In the genomic region with DNA sequence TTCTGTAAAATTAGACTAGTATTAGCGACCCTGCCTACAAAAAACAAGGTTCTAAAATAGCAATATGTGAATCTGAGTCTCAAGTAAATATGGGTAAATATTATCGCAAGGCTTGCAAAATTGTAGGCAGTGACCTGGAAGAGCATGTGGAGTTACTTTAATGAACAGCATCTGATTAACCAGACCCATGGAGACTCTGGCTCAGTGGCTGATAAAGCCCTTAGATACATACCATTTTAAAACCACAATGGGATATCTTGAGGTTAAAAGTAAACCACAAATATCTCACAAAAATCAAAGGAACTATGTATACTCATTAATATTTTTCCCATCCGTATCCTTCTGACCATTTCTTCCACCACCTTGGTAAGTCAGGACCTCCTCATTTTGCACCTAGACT, we compare ENCODE assay signal across 28 cellular contexts.
A peak's percentile ranks its signal among the peaks of the same experiment; 100 is the strongest.
DNase-seq lines count a peak whose midpoint lies in the region; ATAC-seq and TF ChIP-seq lines count a peak whose summit lies in the region.
"Had no signal": no experiment of that assay in that cellular context is flagged by ENCODE, and none has a peak within 500 bp of the region (broad histone marks: within the 10 kb centered on the region; RNA-seq: fewer than 3 reads in every experiment).

No MANE protein-coding gene starts in this region.

- no peak for TF ChIP-seq EP300 in SK-N-SH (IDR thresholded peaks at IDR 0.05; ENCODE audit: borderline replicate concordance in 1 of 2, low read depth in 1 of 2, low read length in 1 of 2)

- H3K27ac Mint-ChIP-seq in stimulated activated effector memory CD8-positive, alpha-beta T cell treated with anti-CD3 and anti-CD28 coated beads, Interleukin-12 subunit alpha, Interleukin-12 subunit beta, amount 100 ng/mL, for 72 hours: no peak overlapping the region
- H3K27ac Mint-ChIP-seq: activated CD8-positive, alpha-beta memory T cell treated with anti-CD3 and anti-CD28 coated beads, Interleukin-2, amount 10 ng/mL, durations not matched to agents 7 days and 5 days; activated naive CD4-positive, alpha-beta T cell treated with anti-CD3 and anti-CD28 coated beads for 36 hours; B cell; WTC11 had no signal

- WGBS in SK-N-SH (ENCODE audit: low lambda C conversion rate): 73% methylated on average over 3 of the region's 3 CpGs

- no peaks in the 10 kb centered on the region for H3K9me3 ChIP-seq in SK-N-SH
- H3K9me3 ChIP-seq in effector memory CD4-positive, alpha-beta T cell (ENCODE audit: control insufficient read depth, low read length): no peaks in the 10 kb centered on the region
- H3K9me3 ChIP-seq: sigmoid colon had no signal

- H3K27ac ChIP-seq in SK-N-SH (ENCODE audit: low read depth in 2 of 2, low read length in 1 of 2): no peak overlapping the region
- no peak overlapping the region for H3K27ac ChIP-seq in effector memory CD4-positive, alpha-beta T cell (ENCODE audit: insufficient read depth, low read length, poor library complexity, severe bottlenecking)
- H3K27ac ChIP-seq: sigmoid colon had no signal

- no peaks in the 10 kb centered on the region for H3F3A ChIP-seq in SK-N-SH (replicated peaks; ENCODE audit: insufficient read depth)

- no peaks in the 10 kb centered on the region for H3K4me1 Mint-ChIP-seq in stimulated activated effector memory CD8-positive, alpha-beta T cell treated with anti-CD3 and anti-CD28 coated beads, Interleukin-12 subunit alpha, Interleukin-12 subunit beta, amount 100 ng/mL, for 72 hours
- H3K4me1 Mint-ChIP-seq: activated CD8-positive, alpha-beta memory T cell treated with anti-CD3 and anti-CD28 coated beads, Interleukin-2, amount 10 ng/mL, durations not matched to agents 7 days and 5 days; B cell had no signal

- POLR2A ChIA-PET in SK-N-SH (lab: Yijun Ruan, JAX): no interaction called here

- no peaks in the 10 kb centered on the region for H3K9me3 Mint-ChIP-seq in stimulated activated effector memory CD8-positive, alpha-beta T cell treated with anti-CD3 and anti-CD28 coated beads, Interleukin-12 subunit alpha, Interleukin-12 subunit beta, amount 100 ng/mL, for 72 hours
- H3K9me3 Mint-ChIP-seq: activated naive CD4-positive, alpha-beta T cell treated with anti-CD3 and anti-CD28 coated beads for 36 hours; activated T-cell treated with anti-CD3 and anti-CD28 coated beads, Interleukin-2, amount 50 U/mL, for 72 hours; WTC11 had no signal

- TF ChIP-seq RAD21 in SK-N-SH (IDR thresholded peaks at IDR 0.05; ENCODE audit: low read length): no peak

- no peaks in the 10 kb centered on the region for H3K36me3 Mint-ChIP-seq in stimulated activated effector memory CD8-positive, alpha-beta T cell treated with anti-CD3 and anti-CD28 coated beads, Interleukin-12 subunit alpha, Interleukin-12 subunit beta, amount 100 ng/mL, for 72 hours
- H3K36me3 Mint-ChIP-seq: activated CD8-positive, alpha-beta memory T cell treated with anti-CD3 and anti-CD28 coated beads, Interleukin-2, amount 10 ng/mL, durations not matched to agents 7 days and 5 days; WTC11 had no signal

- H2AFZ ChIP-seq in SK-N-SH (ENCODE audit: low read depth): no peak overlapping the region

- no peaks in the 10 kb centered on the region for H4K20me1 ChIP-seq in SK-N-SH (ENCODE audit: insufficient read depth)

- H3K4me3 Mint-ChIP-seq in stimulated activated effector memory CD8-positive, alpha-beta T cell treated with anti-CD3 and anti-CD28 coated beads, Interleukin-12 subunit alpha, Interleukin-12 subunit beta, amount 100 ng/mL, for 72 hours: no peak overlapping the region
- H3K4me3 Mint-ChIP-seq: activated CD8-positive, alpha-beta memory T cell treated with anti-CD3 and anti-CD28 coated beads, Interleukin-2, amount 10 ng/mL, durations not matched to agents 7 days and 5 days; activated naive CD4-positive, alpha-beta T cell treated with anti-CD3 and anti-CD28 coated beads for 36 hours; activated T-cell treated with anti-CD3 and anti-CD28 coated beads, Interleukin-2, amount 50 U/mL, for 72 hours; B cell; WTC11 had no signal

- TF ChIP-seq CTCF in SK-N-SH (IDR thresholded peaks at IDR 0.05) (no peak), retinal pigment epithelial cell (conservative IDR thresholded peaks at IDR 0.05; ENCODE audit: low read depth, low read length) (no peak)

- H3K4me1 ChIP-seq in SK-N-SH (ENCODE audit: control insufficient read depth in 1 of 2, insufficient read depth in 2 of 2, low read depth in 1 of 2, low read length in 1 of 2): peaks cover 0 to 3% of the 10 kb centered on the region in 2 experiments; a peak in 3 of 4 replicates
- H3K4me1 ChIP-seq in effector memory CD4-positive, alpha-beta T cell (ENCODE audit: control insufficient read depth, insufficient read depth, low read length, poor library complexity, severe bottlenecking): no peaks in the 10 kb centered on the region

- 0 out of 2 replicates have a peak, but pooled peaks cover 4% of the 10 kb centered on the region for H3K79me2 ChIP-seq in SK-N-SH (ENCODE audit: insufficient read depth)

- no peak overlapping the region for H3K4me2 ChIP-seq in SK-N-SH

- no peak overlapping the region for H3K9ac ChIP-seq in SK-N-SH

- no peaks in the 10 kb centered on the region for H3K36me3 ChIP-seq in SK-N-SH (replicated peaks in 1 of 2; ENCODE audit: control insufficient read depth in 1 of 2, insufficient read depth in 2 of 2, low read length in 1 of 2)
- no peaks in the 10 kb centered on the region for H3K36me3 ChIP-seq in effector memory CD4-positive, alpha-beta T cell (ENCODE audit: control insufficient read depth, insufficient read depth, low read length)
- H3K36me3 ChIP-seq: sigmoid colon had no signal

- ATAC-seq in GM18870 (IDR thresholded peaks at IDR 0.05; ENCODE audit: unreplicated experiment): no peak
- ATAC-seq in stimulated activated effector memory CD8-positive, alpha-beta T cell treated with anti-CD3 and anti-CD28 coated beads, Interleukin-12 subunit alpha, Interleukin-12 subunit beta, amount 100 ng/mL, for 72 hours: no peak
- ATAC-seq: activated CD8-positive, alpha-beta memory T cell treated with anti-CD3 and anti-CD28 coated beads, Interleukin-2, amount 10 ng/mL, durations not matched to agents 7 days and 5 days; activated T-cell treated with anti-CD3 and anti-CD28 coated beads, Interleukin-2, amount 50 U/mL, for 72 hours; WTC11 had no signal

- CTCF ChIA-PET in SK-N-SH (lab: Yijun Ruan, JAX): interaction anchor here (1.0 kb wide), 1 partner anchor 18 kb away, joined by 4 read pairs; no protein-coding TSS in a partner anchor

- H3K4me3 ChIP-seq in SK-N-SH (ENCODE audit: low read depth in 2 of 2, low read length in 1 of 2) (no peak overlapping the region), retinal pigment epithelial cell (ENCODE audit: low read length) (no peak overlapping the region)
- H3K4me3 ChIP-seq in effector memory CD4-positive, alpha-beta T cell (ENCODE audit: insufficient read depth, low read depth, low read length, poor library complexity, severe bottlenecking): no peak overlapping the region
- H3K4me3 ChIP-seq: dorsolateral prefrontal cortex, lung, sigmoid colon had no signal

- DNase-seq in EL (peak; percentile 69), SK-N-SH (no peak), fibroblast of peridontal ligament (ENCODE audit: extremely low read depth) (peak; percentile 79), retinal pigment epithelial cell (ENCODE audit: low read depth) (peak; percentile 85), DMS79 treated with DMSO at 0.1 percent for 48 hours (lab: John Stamatoyannopoulos, UW) (no peak)
- no peak for DNase-seq in effector memory CD4-positive, alpha-beta T cell
- DNase-seq in stimulated activated effector memory CD8-positive, alpha-beta T cell treated with anti-CD3 and anti-CD28 coated beads, Interleukin-12 subunit alpha, Interleukin-12 subunit beta, amount 100 ng/mL, for 72 hours (ENCODE audit: low spot score in 2 of 2): no peak
- DNase-seq: activated CD4-positive, alpha-beta T cell treated with anti-CD3 and anti-CD28 coated beads, Interleukin-2, amount 50 U/mL, for 1 hour; activated CD8-positive, alpha-beta memory T cell treated with anti-CD3 and anti-CD28 coated beads, Interleukin-2, amount 10 ng/mL, durations not matched to agents 7 days and 5 days; activated naive CD4-positive, alpha-beta T cell treated with anti-CD3 and anti-CD28 coated beads for 36 hours; activated T-cell treated with anti-CD3 and anti-CD28 coated beads, Interleukin-2, amount 50 U/mL, for 72 hours; anterior cingulate cortex; DND-41; dorsolateral prefrontal cortex; foreskin melanocyte; HCEC 1CT; islet precursor cell; NCI-H2081; NCI-H774; posterior cingulate gyrus; sigmoid colon; stimulated activated CD8-positive, alpha-beta memory T cell treated with anti-CD3 and anti-CD28 coated beads, Interleukin-4, amount 100 ng/mL, for 48 hours; T1000; trophoblast cell had no signal

- no peaks in the 10 kb centered on the region for H3K9me2 ChIP-seq in SK-N-SH

- no peaks in the 10 kb centered on the region for H3K27me3 ChIP-seq in SK-N-SH (ENCODE audit: insufficient read depth)
- no peaks in the 10 kb centered on the region for H3K27me3 ChIP-seq in effector memory CD4-positive, alpha-beta T cell (replicated peaks; ENCODE audit: control insufficient read depth, insufficient read depth, low read length, poor library complexity, severe bottlenecking)
- H3K27me3 ChIP-seq: dorsolateral prefrontal cortex, sigmoid colon had no signal

TF ChIP-seq in SK-N-SH, 30 proteins besides CTCF, POLR2A, EP300 and RAD21 (continues in another document):
- TF ChIP-seq POLR2AphosphoS5 (IDR thresholded peaks at IDR 0.05; ENCODE audit: low read depth, low read length) (no peak), MAX (IDR thresholded peaks at IDR 0.05; ENCODE audit: low read depth) (no peak), TEAD4 (IDR thresholded peaks at IDR 0.05; ENCODE audit: borderline replicate concordance, insufficient read depth) (0 out of 2 replicates have a peak, but pooled peaks have one; percentile 26), TCF12 (IDR thresholded peaks at IDR 0.05) (peak; percentile 59), FOSL2 (IDR thresholded peaks at IDR 0.05; ENCODE audit: borderline replicate concordance, low read depth) (no peak), GATA2 (CRISPR knock-in tag; IDR thresholded peaks at IDR 0.05) (no peak), MEF2A (IDR thresholded peaks at IDR 0.05; ENCODE audit: borderline replicate concordance, low read depth) (no peak)

Comparison
In these comparisons a context has a peak if more than half of its experiments do, and no peak if none do; other contexts are left out.
1. DNase-seq: peak in EL (single experiment), fibroblast of peridontal ligament (single experiment) and retinal pigment epithelial cell (single experiment); none in SK-N-SH (single experiment), DMS79 treated with DMSO at 0.1 percent for 48 hours (single experiment), effector memory CD4-positive, alpha-beta T cell (0 of 3) and stimulated activated effector memory CD8-positive, alpha-beta T cell treated with anti-CD3 and anti-CD28 coated beads, Interleukin-12 subunit alpha, Interleukin-12 subunit beta, amount 100 ng/mL, for 72 hours (0 of 2).